In genomic region chr20:47727909-47728361, GRCh38 we compare ENCODE assay signal across 2 cellular contexts.
TF ChIP-seq lines count a peak whose summit lies in the region.

No MANE protein-coding gene starts in this region.

TF ChIP-seq in liver, 16 proteins besides CTCF, POLR2A, EP300 and RAD21 (continued from another document):
- TF ChIP-seq ZBTB33 (IDR thresholded peaks at IDR 0.05): no peak

TF ChIP-seq in HepG2, 621 proteins besides CTCF, POLR2A, EP300 and RAD21 (continued from another document):
- TF ChIP-seq, protein P1, sequence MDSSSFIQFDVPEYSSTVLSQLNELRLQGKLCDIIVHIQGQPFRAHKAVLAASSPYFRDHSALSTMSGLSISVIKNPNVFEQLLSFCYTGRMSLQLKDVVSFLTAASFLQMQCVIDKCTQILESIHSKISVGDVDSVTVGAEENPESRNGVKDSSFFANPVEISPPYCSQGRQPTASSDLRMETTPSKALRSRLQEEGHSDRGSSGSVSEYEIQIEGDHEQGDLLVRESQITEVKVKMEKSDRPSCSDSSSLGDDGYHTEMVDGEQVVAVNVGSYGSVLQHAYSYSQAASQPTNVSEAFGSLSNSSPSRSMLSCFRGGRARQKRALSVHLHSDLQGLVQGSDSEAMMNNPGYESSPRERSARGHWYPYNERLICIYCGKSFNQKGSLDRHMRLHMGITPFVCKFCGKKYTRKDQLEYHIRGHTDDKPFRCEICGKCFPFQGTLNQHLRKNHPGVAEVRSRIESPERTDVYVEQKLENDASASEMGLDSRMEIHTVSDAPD (CRISPR knock-in tag; IDR thresholded peaks at IDR 0.05): no peak
